In the genomic region with DNA sequence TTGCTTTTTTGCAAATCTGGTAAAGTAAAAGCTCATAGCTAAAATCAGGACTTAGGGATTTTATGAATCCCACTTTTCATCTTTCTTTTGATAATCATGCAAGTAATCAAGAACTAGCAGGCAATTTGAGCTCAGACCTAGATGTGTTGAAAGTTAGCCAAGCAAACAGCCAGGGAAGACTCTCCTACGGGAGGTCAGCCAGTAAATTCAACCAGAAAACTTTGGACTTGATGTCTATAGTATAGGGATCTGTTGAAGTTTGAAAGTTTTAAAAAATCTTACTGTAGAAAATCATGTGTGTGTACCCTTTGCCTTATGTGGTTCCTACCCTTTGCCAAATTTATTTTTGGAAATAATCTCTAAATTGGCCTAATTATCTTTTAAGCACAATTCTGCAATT, we compare ENCODE assay signal across 23 cellular contexts.
"Had no signal": no experiment of that assay in that cellular context is flagged by ENCODE, and none has a peak within 500 bp of the region (broad histone marks: within the 10 kb centered on the region; RNA-seq: fewer than 3 reads in every experiment).

No MANE protein-coding gene starts in this region.

- H3K27ac Mint-ChIP-seq: activated B cell treated with CpG ODN at 0.5 μM for 24 hours; activated CD4-positive, alpha-beta T cell treated with anti-CD3 and anti-CD28 coated beads, Interleukin-2, amount 10 ng/mL, durations not matched to agents 24 days and 14 days; activated CD8-positive, alpha-beta memory T cell treated with anti-CD3 and anti-CD28 coated beads, Interleukin-2, amount 10 ng/mL, durations not matched to agents 7 days and 5 days; activated naive CD4-positive, alpha-beta T cell treated with anti-CD3 and anti-CD28 coated beads, Interleukin-2, amount 50 U/mL, for 72 hours; T-helper 17 cell had no signal

- DNase-seq: activated B cell treated with CpG ODN at 0.5 μM for 24 hours; activated CD4-positive, alpha-beta T cell treated with anti-CD3 and anti-CD28 coated beads for 1 hour; activated CD4-positive, alpha-beta T cell treated with anti-CD3 and anti-CD28 coated beads, Interleukin-2, amount 10 ng/mL, durations not matched to agents 24 days and 14 days; activated CD4-positive, alpha-beta T cell treated with anti-CD3 and anti-CD28 coated beads, Interleukin-2, amount 50 U/mL, for 48 hours; activated CD8-positive, alpha-beta memory T cell treated with anti-CD3 and anti-CD28 coated beads, Interleukin-2, amount 10 ng/mL, durations not matched to agents 7 days and 5 days; activated effector memory CD4-positive, alpha-beta T cell treated with anti-CD3 and anti-CD28 coated beads, Interleukin-2, amount 50 U/mL, for 16 hours; activated naive CD4-positive, alpha-beta T cell treated with Interleukin-2 at 50 U/mL for 16 hours; activated T-cell treated with anti-CD3 and anti-CD28 coated beads, Interleukin-2, amount 50 U/mL, for 4 hours; amygdala; KG1; NCI-H1048; NCI-H1930; NCI-H2171; NCI-H2227 treated with DMSO at 0.1 percent for 48 hours; NCI-H446 treated with DMSO at 0.1 percent for 48 hours; NCI-H524 treated with DMSO at 0.1 percent for 48 hours; NCI-H748 treated with DMSO at 0.1 percent for 48 hours; SIG-M5; T-helper 17 cell; T-helper 9 cell had no signal

- H3K4me1 Mint-ChIP-seq: activated B cell treated with CpG ODN at 0.5 μM for 24 hours; activated CD4-positive, alpha-beta T cell treated with anti-CD3 and anti-CD28 coated beads, Interleukin-2, amount 10 ng/mL, durations not matched to agents 24 days and 14 days; T-helper 17 cell had no signal

- H3K4me3 Mint-ChIP-seq: activated B cell treated with CpG ODN at 0.5 μM for 24 hours; activated CD4-positive, alpha-beta T cell treated with anti-CD3 and anti-CD28 coated beads, Interleukin-2, amount 10 ng/mL, durations not matched to agents 24 days and 14 days; activated CD8-positive, alpha-beta memory T cell treated with anti-CD3 and anti-CD28 coated beads, Interleukin-2, amount 10 ng/mL, durations not matched to agents 7 days and 5 days; activated T-cell treated with anti-CD3 and anti-CD28 coated beads, Interleukin-2, amount 50 U/mL, for 4 hours; brain; T-helper 17 cell had no signal

- FAIRE-seq: astrocyte had no signal

- H3K27me3 Mint-ChIP-seq: activated B cell treated with CpG ODN at 0.5 μM for 24 hours; activated CD8-positive, alpha-beta memory T cell treated with anti-CD3 and anti-CD28 coated beads, Interleukin-2, amount 10 ng/mL, durations not matched to agents 7 days and 5 days; brain; T-helper 17 cell had no signal

- H3K9me3 Mint-ChIP-seq: activated B cell treated with CpG ODN at 0.5 μM for 24 hours; activated CD4-positive, alpha-beta T cell treated with anti-CD3 and anti-CD28 coated beads, Interleukin-2, amount 10 ng/mL, durations not matched to agents 24 days and 14 days; activated naive CD4-positive, alpha-beta T cell treated with anti-CD3 and anti-CD28 coated beads, Interleukin-2, amount 50 U/mL, for 72 hours; activated T-cell treated with anti-CD3 and anti-CD28 coated beads, Interleukin-2, amount 50 U/mL, for 4 hours; brain had no signal

- H3K36me3 Mint-ChIP-seq: activated CD8-positive, alpha-beta memory T cell treated with anti-CD3 and anti-CD28 coated beads, Interleukin-2, amount 10 ng/mL, durations not matched to agents 7 days and 5 days; activated naive CD4-positive, alpha-beta T cell treated with anti-CD3 and anti-CD28 coated beads, Interleukin-2, amount 50 U/mL, for 72 hours had no signal

- ATAC-seq: activated CD8-positive, alpha-beta memory T cell treated with anti-CD3 and anti-CD28 coated beads, Interleukin-2, amount 10 ng/mL, durations not matched to agents 7 days and 5 days; activated naive CD4-positive, alpha-beta T cell treated with anti-CD3 and anti-CD28 coated beads, Interleukin-2, amount 50 U/mL, for 72 hours; activated T-cell treated with anti-CD3 and anti-CD28 coated beads, Interleukin-2, amount 50 U/mL, for 4 hours; T-helper 17 cell had no signal
